Comparison of ENCODE assay signal across 11 cellular contexts in the genomic region with DNA sequence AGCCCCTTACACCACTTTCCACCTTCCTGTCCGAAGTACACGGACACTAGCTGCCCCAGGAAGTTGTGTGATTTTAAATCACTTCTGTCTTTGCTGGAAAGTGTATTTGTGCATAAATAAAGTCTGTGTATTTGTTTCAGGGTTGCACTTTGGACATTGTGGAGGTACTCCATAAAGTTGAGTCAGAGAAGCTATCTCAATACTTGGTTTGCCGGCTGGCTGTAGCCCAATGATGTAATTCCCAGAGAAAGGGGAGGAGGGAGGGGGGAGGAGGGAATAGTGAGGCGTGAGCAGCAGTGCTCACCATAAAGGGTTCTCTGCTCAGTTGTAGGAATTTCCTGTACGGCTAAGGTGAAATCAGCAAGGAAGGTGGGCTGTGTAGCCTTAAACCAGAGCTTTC. TPM values are rescaled to one million over a fixed set of nuclear protein-coding genes. Genes with fewer than 3 reads are reported as not detected.
DNase-seq lines count a peak whose midpoint lies in the region; ATAC-seq and TF ChIP-seq lines count a peak whose summit lies in the region.
"Had no signal": no experiment of that assay in that cellular context is flagged by ENCODE, and none has a peak within 500 bp of the region (broad histone marks: within the 10 kb centered on the region; RNA-seq: fewer than 3 reads in every experiment).

No MANE protein-coding gene starts in this region.

- H2AFZ ChIP-seq in hepatocyte (no peak overlapping the region), smooth muscle cell (ENCODE audit: low read depth) (no peak overlapping the region)

- H3K4me2 ChIP-seq in hepatocyte, result no peak overlapping the region
- H3K4me2 ChIP-seq in smooth muscle cell, result no peak overlapping the region

- no peaks in the 10 kb centered on the region for H3K27me3 ChIP-seq in hepatocyte
- no peaks in the 10 kb centered on the region for H3K27me3 ChIP-seq in smooth muscle cell (ENCODE audit: low read depth)
- H3K27me3 ChIP-seq: cardiac muscle cell, SJCRH30 had no signal

- peaks cover 9% of the 10 kb centered on the region for H3K36me3 Mint-ChIP-seq in HFFc6 (ENCODE audit: low read depth)
- peaks cover 6% of the 10 kb centered on the region for H3K36me3 Mint-ChIP-seq in MCF 10A (ENCODE audit: insufficient read depth, unreplicated experiment)

- no peaks in the 10 kb centered on the region for H3K79me2 ChIP-seq in hepatocyte
- H3K79me2 ChIP-seq in smooth muscle cell (ENCODE audit: low read depth), result no peaks in the 10 kb centered on the region

- H3K36me3 ChIP-seq in hepatocyte (replicated peaks; ENCODE audit: insufficient read depth, low read depth), result no peaks in the 10 kb centered on the region
- no peaks in the 10 kb centered on the region for H3K36me3 ChIP-seq in smooth muscle cell (ENCODE audit: low read depth)
- H3K36me3 ChIP-seq: cardiac muscle cell, SJCRH30 had no signal

- H3K27me3 Mint-ChIP-seq in HFFc6 (ENCODE audit: insufficient read depth) (peaks cover 2% of the 10 kb centered on the region; the same call in 1 of the 2 replicates), MCF 10A (ENCODE audit: insufficient read depth, unreplicated experiment) (peaks cover 17% of the 10 kb centered on the region)

- H3K4me1 Mint-ChIP-seq in HFFc6 (ENCODE audit: low read depth), result peaks cover 35% of the 10 kb centered on the region
- peaks cover 6% of the 10 kb centered on the region for H3K4me1 Mint-ChIP-seq in MCF 10A (ENCODE audit: insufficient read depth, unreplicated experiment)

- H3F3A ChIP-seq in smooth muscle cell (ENCODE audit: low read depth), result no peaks in the 10 kb centered on the region

- no peak overlapping the region for H3K9ac ChIP-seq in smooth muscle cell (ENCODE audit: low read depth)

- H3K9me3 ChIP-seq in hepatocyte (ENCODE audit: low read depth), result no peaks in the 10 kb centered on the region
- no peaks in the 10 kb centered on the region for H3K9me3 ChIP-seq in smooth muscle cell (replicated peaks; ENCODE audit: low read depth)
- H3K9me3 ChIP-seq: SJCRH30 had no signal

- H3K27ac ChIP-seq in hepatocyte (peak overlapping the region; percentile 88), smooth muscle cell (ENCODE audit: low read depth) (peak overlapping the region; percentile 76)
- H3K27ac ChIP-seq: cardiac muscle cell, SJCRH30 had no signal

- BruUV-seq in MCF 10A (replicated peaks; lab: Mats Ljungman, UMichigan), result no TSS peak

- peak; percentile 43 for DNase-seq in HFFc6
- peak; percentile 74 for DNase-seq in MCF 10A (ENCODE audit: unreplicated experiment)
- peak; percentile 75 for DNase-seq in hepatocyte (ENCODE audit: low spot score)
- DNase-seq in smooth muscle cell (lab: John Stamatoyannopoulos, UW; ENCODE audit: unreplicated experiment), result no peak
- DNase-seq in DMS153 (lab: John Stamatoyannopoulos, UW), result no peak
- no peak for DNase-seq in stimulated activated CD4-positive, alpha-beta T cell treated with anti-CD3 and anti-CD28 coated beads, Interleukin-4, amount 100 ng/mL, for 24 hours
- DNase-seq in SK-N-DZ (ENCODE audit: low spot score), result no peak
- DNase-seq: activated CD4-positive, alpha-beta T cell treated with anti-CD3 and anti-CD28 coated beads, Interleukin-2, amount 50 U/mL, for 4 hours; SJCRH30 had no signal

- H3K27ac Mint-ChIP-seq in HFFc6 (peak overlapping the region; percentile 83), MCF 10A (ENCODE audit: low read depth, unreplicated experiment) (no peak overlapping the region)

- H3K4me1 ChIP-seq in hepatocyte (ENCODE audit: insufficient read depth), result peaks cover 10% of the 10 kb centered on the region
- H3K4me1 ChIP-seq in smooth muscle cell (ENCODE audit: low read depth), result no peaks in the 10 kb centered on the region
- H3K4me1 ChIP-seq: SJCRH30 had no signal

- H4K20me1 ChIP-seq in hepatocyte (ENCODE audit: insufficient read depth, poor library complexity, severe bottlenecking) (no peaks in the 10 kb centered on the region), smooth muscle cell (ENCODE audit: low read depth) (no peaks in the 10 kb centered on the region)

- no peak for ATAC-seq in HG02981 (IDR thresholded peaks at IDR 0.05; ENCODE audit: unreplicated experiment)

- WGBS in hepatocyte (ENCODE audit: low lambda C conversion rate, missing lambda C conversion rate), result 63% methylated on average over 5 of the region's 5 CpGs
- WGBS in smooth muscle cell (ENCODE audit: low lambda C conversion rate), result 57% methylated on average over 5 of the region's 5 CpGs

- no peaks in the 10 kb centered on the region for H3K9me2 ChIP-seq in hepatocyte (replicated peaks; ENCODE audit: insufficient read depth)

- CTCF ChIA-PET in MCF 10A (lab: Yijun Ruan, JAX), result interaction anchor here (0.6 to 1.6 kb wide), 4 partner anchors 47 to 857 kb away, joined by 3 to 4 read pairs (median 4); no protein-coding TSS in a partner anchor

- H3K4me3 Mint-ChIP-seq in HFFc6 (peak overlapping the region; percentile 51), MCF 10A (ENCODE audit: unreplicated experiment) (no peak overlapping the region)

- intact Hi-C loops in MCF 10A (cut with micrococcal nuclease), result no loop called here

- no peak overlapping the region for H3K4me3 ChIP-seq in hepatocyte
- H3K4me3 ChIP-seq in smooth muscle cell, result no peak overlapping the region
- H3K4me3 ChIP-seq: cardiac muscle cell, SJCRH30 had no signal

- TF ChIP-seq CTCF in HFFc6 (IDR thresholded peaks at IDR 0.05) (no peak), MCF 10A (IDR thresholded peaks at IDR 0.05; ENCODE audit: unreplicated experiment) (no peak), hepatocyte (IDR thresholded peaks at IDR 0.05; ENCODE audit: poor library complexity) (no peak), smooth muscle cell (IDR thresholded peaks at IDR 0.05; ENCODE audit: borderline replicate concordance, insufficient read depth, poor library complexity, severe bottlenecking) (no peak)

- POLR2A ChIA-PET in MCF 10A (lab: Yijun Ruan, JAX), result interaction anchor here (5.6 kb wide), 1 partner anchor 8 kb away, joined by 30 read pairs; a partner anchor contains a TSS

- H3K9me3 Mint-ChIP-seq in HFFc6, result no peaks in the 10 kb centered on the region
- H3K9me3 Mint-ChIP-seq in MCF 10A (ENCODE audit: unreplicated experiment), result no peaks in the 10 kb centered on the region

RNA-seq across cellular contexts. Expression of a gene that starts 7.5 kb away (rescaled TPM):
- 10 to 100 TPM; 14.3 to 17.2 (median 15.9) TPM for total RNA-seq in HFFc6 (2021; fragmentation: NEBNext Ultra II Directional; extraction: Animal tissue kit (Norgen Biotek cat#: 25700))
- total RNA-seq in MCF 10A (2022) (11.8 and 14.0 TPM in 2 replicates), hepatocyte (11.5 and 13.8 TPM in 2 replicates), smooth muscle cell (9.3 and 16.5 TPM in 2 replicates)
- polyA plus RNA-seq in hepatocyte (19.1 and 19.9 TPM in 2 replicates), smooth muscle cell (16.1 and 22.5 TPM in 2 replicates)
- 20.4 and 23.9 TPM in 2 replicates for polyA plus RNA-seq in SK-N-DZ (2014; cell fraction: cytosol; rRNA removed)
- polyA plus RNA-seq in SK-N-DZ (2014; cell fraction: nucleus; rRNA removed), result 9.4 and 13.5 TPM in 2 replicates

RNA-seq across cellular contexts. Expression of a gene that starts 13.6 kb away (rescaled TPM):
- not detected for total RNA-seq in HFFc6 (2021; fragmentation: NEBNext Ultra II Directional; extraction: Animal tissue kit (Norgen Biotek cat#: 25700))
- total RNA-seq in MCF 10A (2022), result 0.27 and 0.37 TPM in 2 replicates
- total RNA-seq in hepatocyte, result 1.5 and 2.1 TPM in 2 replicates
- polyA plus RNA-seq in hepatocyte, result 0.59 and 1.4 TPM in 2 replicates
- total RNA-seq in smooth muscle cell, result not detected in 2 replicates
- polyA plus RNA-seq in smooth muscle cell, result 0.37 and 0.42 TPM in 2 replicates
- not detected in 2 replicates for polyA plus RNA-seq in SK-N-DZ (2014; cell fraction: cytosol; rRNA removed)
- polyA plus RNA-seq in SK-N-DZ (2014; cell fraction: nucleus; rRNA removed), result 0.19 and 1.2 TPM in 2 replicates

RNA-seq across cellular contexts. Expression of a gene that starts 23.1 kb away (rescaled TPM):
- total RNA-seq in HFFc6 (2021; fragmentation: NEBNext Ultra II Directional; extraction: Animal tissue kit (Norgen Biotek cat#: 25700)), result not detected
- total RNA-seq in MCF 10A (2022), result not detected in 2 replicates
- 0.36 TPM in 1 of 2 replicates, not detected in the other for total RNA-seq in hepatocyte
- polyA plus RNA-seq in hepatocyte, result not detected in 2 replicates
- not detected in 2 replicates for total RNA-seq in smooth muscle cell
- not detected in 2 replicates for polyA plus RNA-seq in smooth muscle cell
- not detected in 2 replicates for polyA plus RNA-seq in SK-N-DZ (2014; cell fraction: cytosol; rRNA removed)
- not detected in 2 replicates for polyA plus RNA-seq in SK-N-DZ (2014; cell fraction: nucleus; rRNA removed)
- total RNA-seq: SJCRH30 had no signal

Comparison
In these comparisons a context has a peak if more than half of its experiments do, and no peak if none do; other contexts are left out.
1. DNase-seq: peak in HFFc6 (single experiment), MCF 10A (single experiment) and hepatocyte (single experiment); none in smooth muscle cell (single experiment), DMS153 (single experiment), stimulated activated CD4-positive, alpha-beta T cell treated with anti-CD3 and anti-CD28 coated beads, Interleukin-4, amount 100 ng/mL, for 24 hours (single experiment) and SK-N-DZ (single experiment).